ENCODE assay signal across 17 cellular contexts in genomic region chr5:173816728-173817127, GRCh38.
A peak's percentile ranks its signal among the peaks of the same experiment; 100 is the strongest.
DNase-seq lines count a peak whose midpoint lies in the region; ATAC-seq, FAIRE-seq and TF ChIP-seq lines count a peak whose summit lies in the region.
"Had no signal": no experiment of that assay in that cellular context is flagged by ENCODE, and none has a peak within 500 bp of the region (broad histone marks: within the 10 kb centered on the region; RNA-seq: fewer than 3 reads in every experiment).

No MANE protein-coding gene starts in this region.

- H2BK120ac ChIP-seq in IMR-90 (ENCODE audit: low read depth, low read length), result no peak overlapping the region

- H3K79me2 ChIP-seq in parathyroid adenoma, result no peaks in the 10 kb centered on the region

- H3K27me3 Mint-ChIP-seq in naive thymus-derived CD8-positive, alpha-beta T cell, result peaks cover 1 to 15% (median 8%) of the 10 kb centered on the region in 5 donors

- TF ChIP-seq POLR2A in IMR-90 (IDR thresholded peaks at IDR 0.05; ENCODE audit: low read depth, low read length) (no peak), H54 (IDR thresholded peaks at IDR 0.05; ENCODE audit: low read depth, low read length) (no peak)

- dilution Hi-C loops in IMR-90 (cut with HindIII; ENCODE audit: low sequenced_read_pairs, unreplicated experiment), result no loop called here

- H3K4me2 ChIP-seq in IMR-90 (ENCODE audit: low read depth, low read length), result no peak overlapping the region
- no peak overlapping the region for H3K4me2 ChIP-seq in parathyroid adenoma (ENCODE audit: low read length)
- H3K4me2 ChIP-seq: GM23338 had no signal

- H3K4ac ChIP-seq in IMR-90 (ENCODE audit: low read depth, low read length), result no peak overlapping the region

- H3K4me3 ChIP-seq in IMR-90 (ENCODE audit: insufficient read depth, low read depth, low read length) (no peak overlapping the region), parathyroid adenoma (ENCODE audit: low read depth, low read length) (no peak overlapping the region)
- H3K4me3 ChIP-seq: GM12878, GM23338 had no signal

- CTCF ChIA-PET in IMR-90 (lab: Yijun Ruan, JAX), result no interaction called here

- H2AK5ac ChIP-seq in IMR-90 (ENCODE audit: low read depth, low read length), result 0 out of 2 replicates have a peak overlapping the region, but pooled peaks have one; percentile 16

- no peak overlapping the region for H3K18ac ChIP-seq in IMR-90 (ENCODE audit: low read depth, low read length)

- no peak overlapping the region for H4K91ac ChIP-seq in IMR-90 (ENCODE audit: insufficient read depth, low read depth, low read length)

- no peak overlapping the region for H3K23ac ChIP-seq in IMR-90 (ENCODE audit: low read depth, low read length)

- H2AFZ ChIP-seq in IMR-90 (replicated peaks; ENCODE audit: low read length, poor library complexity) (no peak overlapping the region), parathyroid adenoma (peak overlapping the region; percentile 9)

- BruUV-seq in IMR-90 (replicated peaks; lab: Mats Ljungman, UMichigan), result no TSS peak

- peaks cover 0 to 46% (median 6%) of the 10 kb centered on the region in 4 donors for H3K4me1 Mint-ChIP-seq in naive thymus-derived CD8-positive, alpha-beta T cell

- no peak for TF ChIP-seq RAD21 in IMR-90 (IDR thresholded peaks at IDR 0.05; ENCODE audit: low read length)

- no peak overlapping the region for H4K8ac ChIP-seq in IMR-90 (ENCODE audit: low read depth in 2 of 2, low read length in 2 of 2)

- no peak overlapping the region for H4K5ac ChIP-seq in IMR-90 (ENCODE audit: low read depth, low read length)

- H3K27ac Mint-ChIP-seq in naive thymus-derived CD8-positive, alpha-beta T cell, result no peak overlapping the region
- H3K27ac Mint-ChIP-seq: GM23338 had no signal

- H2AK9ac ChIP-seq in IMR-90 (replicated peaks; ENCODE audit: low read depth, low read length, poor library complexity), result no peak overlapping the region

- no peaks in the 10 kb centered on the region for H3K4me1 ChIP-seq in IMR-90 (ENCODE audit: control insufficient read depth, insufficient read depth, low read length)
- peaks cover 24% of the 10 kb centered on the region for H3K4me1 ChIP-seq in parathyroid adenoma

- no peak overlapping the region for H3K14ac ChIP-seq in IMR-90 (replicated peaks; ENCODE audit: low read depth, low read length)

- no peak overlapping the region for H3K4me3 Mint-ChIP-seq in naive thymus-derived CD8-positive, alpha-beta T cell
- H3K4me3 Mint-ChIP-seq: CD8-positive, alpha-beta memory T cell; GM23338; H9 had no signal

- no peaks in the 10 kb centered on the region for H4K20me1 ChIP-seq in IMR-90 (ENCODE audit: insufficient read depth, low read length)

- no peak overlapping the region for H2BK20ac ChIP-seq in IMR-90 (ENCODE audit: low read depth, low read length)

- FAIRE-seq in H54 (lab: Jason Lieb, UNC), result no peak
- FAIRE-seq: A204.1, GM12878, GM18507, HepG2, HTR-8/SVneo had no signal

- H3K27me3 ChIP-seq in IMR-90 (ENCODE audit: control insufficient read depth, insufficient read depth, low read length) (no peaks in the 10 kb centered on the region; the same call in 1 of the 2 replicates), parathyroid adenoma (ENCODE audit: control insufficient read depth, insufficient read depth, low read length) (no peaks in the 10 kb centered on the region)

- no peak for ATAC-seq in IMR-90 (ENCODE audit: low read depth)
- no peak for ATAC-seq in naive thymus-derived CD8-positive, alpha-beta T cell
- ATAC-seq: GM12878, GM23338, HepG2 had no signal

- 61% methylated on average over 2 of the region's 5 CpGs; no CpG with 5 or more reads in 1 of the 2 experiments for WGBS in IMR-90 (ENCODE audit: extremely low coverage in 2 of 2, insufficient read length in 1 of 2), 2 experiments

- H3K36me3 Mint-ChIP-seq in naive thymus-derived CD8-positive, alpha-beta T cell, result peaks cover 0 to 13% (median 5%) of the 10 kb centered on the region in 3 donors

- no peak for DNase-seq in IMR-90
- no peak for DNase-seq in SIG-M5 treated with dmso at 0.1 percent for 504 hours (lab: John Stamatoyannopoulos, UW; ENCODE audit: unreplicated experiment)
- DNase-seq in naive thymus-derived CD8-positive, alpha-beta T cell, result no peak
- no peak for DNase-seq in stimulated activated CD4-positive, alpha-beta T cell treated with anti-CD3 and anti-CD28 coated beads, Interleukin-2, amount 100 ng/mL, for 48 hours
- no peak for DNase-seq in H54 (ENCODE audit: insufficient read length, low spot score)
- DNase-seq: Caco-2; CD8-positive, alpha-beta memory T cell; H9 had no signal

- H3K9ac ChIP-seq in IMR-90 (ENCODE audit: low read depth, low read length) (no peak overlapping the region), parathyroid adenoma (no peak overlapping the region)

- no peaks in the 10 kb centered on the region for H3K9me1 ChIP-seq in IMR-90 (ENCODE audit: insufficient read depth, low read length)

- H3K9me3 Mint-ChIP-seq in naive thymus-derived CD8-positive, alpha-beta T cell, result peaks cover 0 to 15% (median 9%) of the 10 kb centered on the region in 9 donors

- POLR2A ChIA-PET in IMR-90 (lab: Charles Lee; ENCODE audit: unreplicated experiment), result no interaction called here
- POLR2A ChIA-PET in naive thymus-derived CD8-positive, alpha-beta T cell (lab: Charles Lee), result no interaction called here

- TF ChIP-seq CTCF in C4-2B (conservative IDR thresholded peaks at IDR 0.05), result no peak
- no peak for TF ChIP-seq CTCF in IMR-90 (conservative IDR thresholded peaks at IDR 0.05; ENCODE audit: low read depth, low read length)
- TF ChIP-seq CTCF in VCaP (conservative IDR thresholded peaks at IDR 0.05), result no peak
- TF ChIP-seq CTCF in parathyroid adenoma (IDR thresholded peaks at IDR 0.05), result no peak

- H3K27ac ChIP-seq in C4-2B (peak overlapping the region; percentile 44; the same call in 1 of the 2 replicates), IMR-90 (ENCODE audit: insufficient read depth, low read length) (no peak overlapping the region), VCaP (peak overlapping the region; percentile 37), parathyroid adenoma (no peak overlapping the region)

- in situ Hi-C loops in IMR-90 (cut with MboI; ENCODE audit: low sequenced_read_pairs), result no loop called here

- no peak overlapping the region for H2BK5ac ChIP-seq in IMR-90 (ENCODE audit: low read depth, low read length, poor library complexity, severe bottlenecking)

- intact Hi-C loops in IMR-90 (cut with micrococcal nuclease), result no loop called here

- H2BK15ac ChIP-seq in IMR-90 (ENCODE audit: low read depth, low read length), result no peak overlapping the region

- H3K56ac ChIP-seq in IMR-90 (ENCODE audit: extremely low read depth, insufficient read depth, low read length), result no peak overlapping the region

- no peaks in the 10 kb centered on the region for H3K36me3 ChIP-seq in IMR-90 (ENCODE audit: control insufficient read depth, insufficient read depth, low read length)
- H3K36me3 ChIP-seq in parathyroid adenoma (ENCODE audit: control insufficient read depth, insufficient read depth, low read length), result no peaks in the 10 kb centered on the region

- H3K79me1 ChIP-seq in IMR-90 (ENCODE audit: low read depth in 1 of 2, low read length in 2 of 2), result no peaks in the 10 kb centered on the region

- H3K9me3 ChIP-seq in IMR-90 (ENCODE audit: control insufficient read depth, insufficient read depth, low read length) (peaks cover 4% of the 10 kb centered on the region), parathyroid adenoma (ENCODE audit: control insufficient read depth, low read length) (no peaks in the 10 kb centered on the region)

TF ChIP-seq in IMR-90, 13 proteins besides CTCF, POLR2A, EP300 and RAD21:
- no peak for TF ChIP-seq USF2 (IDR thresholded peaks at IDR 0.05; ENCODE audit: low read depth, low read length)
- no peak for TF ChIP-seq MXI1 (IDR thresholded peaks at IDR 0.05; ENCODE audit: borderline replicate concordance, low read depth, low read length)
- no peak for TF ChIP-seq CEBPB (IDR thresholded peaks at IDR 0.05; ENCODE audit: low read depth, low read length)
- TF ChIP-seq FOS (IDR thresholded peaks at IDR 0.05; ENCODE audit: low read depth, low read length), result no peak
- no peak for TF ChIP-seq MAZ (IDR thresholded peaks at IDR 0.05; ENCODE audit: borderline replicate concordance, low read depth, low read length)
- TF ChIP-seq MAFK (IDR thresholded peaks at IDR 0.05; ENCODE audit: low read depth, low read length), result no peak
- no peak for TF ChIP-seq NFE2L2 (IDR thresholded peaks at IDR 0.05; ENCODE audit: low read depth, low read length)
- no peak for TF ChIP-seq RCOR1 (IDR thresholded peaks at IDR 0.05; ENCODE audit: insufficient replicate concordance, low read length)
- TF ChIP-seq SMC3 (IDR thresholded peaks at IDR 0.05; ENCODE audit: low read depth, low read length), result no peak
- TF ChIP-seq ELK1 (IDR thresholded peaks at IDR 0.05; ENCODE audit: borderline replicate concordance, low read depth, low read length), result no peak
- TF ChIP-seq BHLHE40 (IDR thresholded peaks at IDR 0.05; ENCODE audit: low read depth, low read length), result no peak
- TF ChIP-seq CHD1 (IDR thresholded peaks at IDR 0.05; ENCODE audit: low read depth, low read length), result no peak
- TF ChIP-seq RFX5 (IDR thresholded peaks at IDR 0.05; ENCODE audit: low read depth, low read length), result no peak

Comparison
In these comparisons a context has a peak if more than half of its experiments do, and no peak if none do; other contexts are left out.
1. H3K27ac ChIP-seq: peak in C4-2B (single experiment) and VCaP (single experiment); none in IMR-90 (single experiment) and parathyroid adenoma (single experiment).